In the genomic region with DNA sequence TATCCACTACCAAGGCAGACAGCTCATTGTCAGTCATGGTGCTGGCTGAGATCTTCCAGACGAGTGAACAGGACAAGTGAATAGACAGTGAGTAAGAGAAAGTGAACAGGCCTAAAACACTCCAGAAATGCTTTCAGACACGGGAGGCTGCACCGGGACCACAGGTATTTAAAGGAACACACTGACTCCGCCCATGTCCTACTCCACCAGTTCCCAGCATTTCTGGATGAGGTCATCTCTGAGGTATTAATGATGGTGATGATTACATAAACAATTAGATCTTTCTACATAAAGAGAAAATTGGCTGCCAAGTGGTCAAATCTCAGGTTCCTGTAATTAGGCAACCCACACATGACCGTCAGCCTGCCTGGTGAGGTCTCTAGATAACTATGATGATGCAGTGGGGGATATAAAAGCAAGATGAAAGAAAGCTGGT, we compare ENCODE assay signal across 1 cellular context.
TF ChIP-seq lines count a peak whose summit lies in the region.

ACTBL2 (minus strand) TSS at position 141 of the 436 bp plus-strand sequence; CDS start at position 37, 104 bp downstream.

TF ChIP-seq in HEK293, 187 proteins besides CTCF, POLR2A, EP300 and RAD21 (continued from another document):
- TF ChIP-seq, protein P1, sequence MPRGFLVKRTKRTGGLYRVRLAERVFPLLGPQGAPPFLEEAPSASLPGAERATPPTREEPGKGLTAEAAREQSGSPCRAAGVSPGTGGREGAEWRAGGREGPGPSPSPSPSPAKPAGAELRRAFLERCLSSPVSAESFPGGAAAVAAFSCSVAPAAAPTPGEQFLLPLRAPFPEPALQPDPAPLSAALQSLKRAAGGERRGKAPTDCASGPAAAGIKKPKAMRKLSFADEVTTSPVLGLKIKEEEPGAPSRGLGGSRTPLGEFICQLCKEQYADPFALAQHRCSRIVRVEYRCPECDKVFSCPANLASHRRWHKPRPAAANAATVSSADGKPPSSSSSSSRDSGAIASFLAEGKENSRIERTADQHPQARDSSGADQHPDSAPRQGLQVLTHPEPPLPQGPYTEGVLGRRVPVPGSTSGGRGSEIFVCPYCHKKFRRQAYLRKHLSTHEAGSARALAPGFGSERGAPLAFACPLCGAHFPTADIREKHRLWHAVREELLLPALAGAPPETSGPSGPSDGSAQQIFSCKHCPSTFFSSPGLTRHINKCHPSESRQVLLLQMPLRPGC (tag by site-specific recombination; IDR thresholded peaks at IDR 0.05), result peak; percentile 79
- peak; percentile 85 for TF ChIP-seq SP7 (tag by site-specific recombination; IDR thresholded peaks at IDR 0.05)
- TF ChIP-seq ZNF629 (tag by site-specific recombination; IDR thresholded peaks at IDR 0.05), result peak; percentile 90
- 0 out of 2 replicates have a peak, but pooled peaks have one; percentile 61 for TF ChIP-seq ZNF843 (tag by site-specific recombination; IDR thresholded peaks at IDR 0.05)
- TF ChIP-seq TRIM28 (IDR thresholded peaks at IDR 0.05; ENCODE audit: borderline replicate concordance, low read length), result no peak
- TF ChIP-seq FEZF1 (tag by site-specific recombination; IDR thresholded peaks at IDR 0.05), result peak; percentile 56; the same call in 1 of the 2 replicates
- peak; percentile 34; the same call in 1 of the 2 replicates for TF ChIP-seq ZNF24 (tag by site-specific recombination; IDR thresholded peaks at IDR 0.05)
- TF ChIP-seq ZNF112 (tag by site-specific recombination; IDR thresholded peaks at IDR 0.05), result no peak
- no peak for TF ChIP-seq ZSCAN4 (tag by site-specific recombination; IDR thresholded peaks at IDR 0.05)
- TF ChIP-seq ATF2 (tag by site-specific recombination; IDR thresholded peaks at IDR 0.05; ENCODE audit: low read depth), result peak; percentile 73
- TF ChIP-seq, protein P2, sequence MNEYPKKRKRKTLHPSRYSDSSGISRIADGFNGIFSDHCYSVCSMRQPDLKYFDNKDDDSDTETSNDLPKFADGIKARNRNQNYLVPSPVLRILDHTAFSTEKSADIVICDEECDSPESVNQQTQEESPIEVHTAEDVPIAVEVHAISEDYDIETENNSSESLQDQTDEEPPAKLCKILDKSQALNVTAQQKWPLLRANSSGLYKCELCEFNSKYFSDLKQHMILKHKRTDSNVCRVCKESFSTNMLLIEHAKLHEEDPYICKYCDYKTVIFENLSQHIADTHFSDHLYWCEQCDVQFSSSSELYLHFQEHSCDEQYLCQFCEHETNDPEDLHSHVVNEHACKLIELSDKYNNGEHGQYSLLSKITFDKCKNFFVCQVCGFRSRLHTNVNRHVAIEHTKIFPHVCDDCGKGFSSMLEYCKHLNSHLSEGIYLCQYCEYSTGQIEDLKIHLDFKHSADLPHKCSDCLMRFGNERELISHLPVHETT (tag by site-specific recombination; IDR thresholded peaks at IDR 0.05), result 0 out of 2 replicates have a peak, but pooled peaks have one; percentile 38
- TF ChIP-seq ZBTB8A (tag by site-specific recombination; IDR thresholded peaks at IDR 0.05), result no peak
- TF ChIP-seq ZXDB (tag by site-specific recombination; IDR thresholded peaks at IDR 0.05), result 0 out of 2 replicates have a peak, but pooled peaks have one; percentile 19
- peak; percentile 55 for TF ChIP-seq SP3 (tag by site-specific recombination; IDR thresholded peaks at IDR 0.05)
- TF ChIP-seq, protein P3, sequence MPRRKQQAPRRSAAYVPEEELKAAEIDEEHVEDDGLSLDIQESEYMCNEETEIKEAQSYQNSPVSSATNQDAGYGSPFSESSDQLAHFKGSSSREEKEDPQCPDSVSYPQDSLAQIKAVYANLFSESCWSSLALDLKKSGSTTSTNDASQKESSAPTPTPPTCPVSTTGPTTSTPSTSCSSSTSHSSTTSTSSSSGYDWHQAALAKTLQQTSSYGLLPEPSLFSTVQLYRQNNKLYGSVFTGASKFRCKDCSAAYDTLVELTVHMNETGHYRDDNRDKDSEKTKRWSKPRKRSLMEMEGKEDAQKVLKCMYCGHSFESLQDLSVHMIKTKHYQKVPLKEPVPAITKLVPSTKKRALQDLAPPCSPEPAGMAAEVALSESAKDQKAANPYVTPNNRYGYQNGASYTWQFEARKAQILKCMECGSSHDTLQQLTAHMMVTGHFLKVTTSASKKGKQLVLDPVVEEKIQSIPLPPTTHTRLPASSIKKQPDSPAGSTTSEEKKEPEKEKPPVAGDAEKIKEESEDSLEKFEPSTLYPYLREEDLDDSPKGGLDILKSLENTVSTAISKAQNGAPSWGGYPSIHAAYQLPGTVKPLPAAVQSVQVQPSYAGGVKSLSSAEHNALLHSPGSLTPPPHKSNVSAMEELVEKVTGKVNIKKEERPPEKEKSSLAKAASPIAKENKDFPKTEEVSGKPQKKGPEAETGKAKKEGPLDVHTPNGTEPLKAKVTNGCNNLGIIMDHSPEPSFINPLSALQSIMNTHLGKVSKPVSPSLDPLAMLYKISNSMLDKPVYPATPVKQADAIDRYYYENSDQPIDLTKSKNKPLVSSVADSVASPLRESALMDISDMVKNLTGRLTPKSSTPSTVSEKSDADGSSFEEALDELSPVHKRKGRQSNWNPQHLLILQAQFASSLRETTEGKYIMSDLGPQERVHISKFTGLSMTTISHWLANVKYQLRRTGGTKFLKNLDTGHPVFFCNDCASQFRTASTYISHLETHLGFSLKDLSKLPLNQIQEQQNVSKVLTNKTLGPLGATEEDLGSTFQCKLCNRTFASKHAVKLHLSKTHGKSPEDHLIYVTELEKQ (tag by site-specific recombination; IDR thresholded peaks at IDR 0.05; ENCODE audit: borderline replicate concordance), result peak; percentile 37; the same call in 1 of the 2 replicates
- TF ChIP-seq KLF8 (tag by site-specific recombination; IDR thresholded peaks at IDR 0.05), result 0 out of 2 replicates have a peak, but pooled peaks have one; percentile 42
- TF ChIP-seq ZFHX2 (tag by site-specific recombination; conservative IDR thresholded peaks at IDR 0.05), result 0 out of 2 replicates have a peak, but pooled peaks have one; percentile 29
- no peak for TF ChIP-seq ZNF146 (tag by site-specific recombination; IDR thresholded peaks at IDR 0.05)
- TF ChIP-seq PRDM1 (tag by site-specific recombination; IDR thresholded peaks at IDR 0.05), result peak; percentile 65
- TF ChIP-seq PBX3 (CRISPR knock-in tag; IDR thresholded peaks at IDR 0.05), result no peak
